In genomic region chr17:7626956-7627249, GRCh38 we compare ENCODE assay signal across 9 cellular contexts. TPM values are rescaled to one million over a fixed set of nuclear protein-coding genes. Genes with fewer than 3 reads are reported as not detected.
DNase-seq lines count a peak whose midpoint lies in the region; ATAC-seq and TF ChIP-seq lines count a peak whose summit lies in the region.
"Had no signal": no experiment of that assay in that cellular context is flagged by ENCODE, and none has a peak within 500 bp of the region (broad histone marks: within the 10 kb centered on the region; RNA-seq: fewer than 3 reads in every experiment).

No MANE protein-coding gene starts in this region.

- no peak for ATAC-seq in stimulated activated naive B cell treated with anti-CD40 and anti-IgM and Interleukin-4, amounts not matched to agents 10 μg/mL and 1 μg/mL and 100 μg/mL, for 72 hours (replicated peaks)

- peaks cover 10% of the 10 kb centered on the region; the same call in 1 of the 2 replicates for H3K4me1 Mint-ChIP-seq in HFFc6 (ENCODE audit: low read depth)
- H3K4me1 Mint-ChIP-seq in activated naive CD8-positive, alpha-beta T cell (ENCODE audit: low read depth) = peaks cover 13% of the 10 kb centered on the region
- H3K4me1 Mint-ChIP-seq in stimulated activated naive B cell treated with anti-CD40 and anti-IgM and Interleukin-4, amounts not matched to agents 10 μg/mL and 1 μg/mL and 100 μg/mL, for 72 hours = peaks cover 9 to 14% of the 10 kb centered on the region in 2 donors

- H3K4me3 Mint-ChIP-seq in HFFc6 = peak overlapping the region; percentile 91
- peak overlapping the region; percentile 90 for H3K4me3 Mint-ChIP-seq in activated naive CD8-positive, alpha-beta T cell
- H3K4me3 Mint-ChIP-seq in stimulated activated naive B cell treated with anti-CD40 and anti-IgM and Interleukin-4, amounts not matched to agents 10 μg/mL and 1 μg/mL and 100 μg/mL, for 72 hours = peak overlapping the region; percentile 90 to 98

- DNase-seq in HFFc6 (no peak), pons (ENCODE audit: low spot score) (no peak), NCI-H1105 treated with DMSO at 0.1 percent for 48 hours (lab: John Stamatoyannopoulos, UW) (no peak), nucleus accumbens (lab: John Stamatoyannopoulos, UW) (no peak), dedifferentiated amniotic fluid mesenchymal stem cell (ENCODE audit: extremely low spot score) (no peak)
- DNase-seq in stimulated activated naive B cell treated with anti-CD40 and anti-IgM and Interleukin-4, amounts not matched to agents 10 μg/mL and 1 μg/mL and 100 μg/mL, for 72 hours = no peak

- TF ChIP-seq CTCF in HFFc6 (IDR thresholded peaks at IDR 0.05) = no peak

- peak overlapping the region; percentile 82 for H3K27ac Mint-ChIP-seq in HFFc6
- H3K27ac Mint-ChIP-seq in activated naive CD8-positive, alpha-beta T cell = no peak overlapping the region
- H3K27ac Mint-ChIP-seq in stimulated activated naive B cell treated with anti-CD40 and anti-IgM and Interleukin-4, amounts not matched to agents 10 μg/mL and 1 μg/mL and 100 μg/mL, for 72 hours = peak overlapping the region; percentile 90

- peak overlapping the region; percentile 67 for H3K4me3 ChIP-seq in iPS-11a (ENCODE audit: low read depth, low read length)

- H3K36me3 Mint-ChIP-seq in HFFc6 (ENCODE audit: low read depth) = peaks cover 4% of the 10 kb centered on the region; the same call in 1 of the 2 replicates
- H3K36me3 Mint-ChIP-seq in activated naive CD8-positive, alpha-beta T cell = peaks cover 2% of the 10 kb centered on the region
- peaks cover 0 to 12% of the 10 kb centered on the region in 2 donors for H3K36me3 Mint-ChIP-seq in stimulated activated naive B cell treated with anti-CD40 and anti-IgM and Interleukin-4, amounts not matched to agents 10 μg/mL and 1 μg/mL and 100 μg/mL, for 72 hours

- peaks cover 3% of the 10 kb centered on the region for H3K27me3 Mint-ChIP-seq in HFFc6 (ENCODE audit: insufficient read depth)
- no peaks in the 10 kb centered on the region for H3K27me3 Mint-ChIP-seq in activated naive CD8-positive, alpha-beta T cell
- H3K27me3 Mint-ChIP-seq in stimulated activated naive B cell treated with anti-CD40 and anti-IgM and Interleukin-4, amounts not matched to agents 10 μg/mL and 1 μg/mL and 100 μg/mL, for 72 hours = no peaks in the 10 kb centered on the region

- no peaks in the 10 kb centered on the region for H3K9me3 Mint-ChIP-seq in HFFc6
- H3K9me3 Mint-ChIP-seq in activated naive CD8-positive, alpha-beta T cell (ENCODE audit: low read depth) = no peaks in the 10 kb centered on the region
- H3K9me3 Mint-ChIP-seq in stimulated activated naive B cell treated with anti-CD40 and anti-IgM and Interleukin-4, amounts not matched to agents 10 μg/mL and 1 μg/mL and 100 μg/mL, for 72 hours = no peaks in the 10 kb centered on the region

RNA-seq across cellular contexts. Expression of gene SAT2, which starts 0.7 kb away (rescaled TPM):
- total RNA-seq in HFFc6 (2021; fragmentation: NEBNext Ultra II Directional; extraction: Animal tissue kit (Norgen Biotek cat#: 25700)) = 10 to 100 TPM; 39.2 to 55.0 (median 43.5) TPM

RNA-seq across cellular contexts. Expression of gene SHBG, which starts 3.0 kb away (rescaled TPM):
- 1 to 10 TPM in 1 of 6 experiments, under 1 TPM in 5; 0.36 to 1.2 (median 0.79) TPM for total RNA-seq in HFFc6 (2021; fragmentation: NEBNext Ultra II Directional; extraction: Animal tissue kit (Norgen Biotek cat#: 25700))
- total RNA-seq: M059J had no signal

RNA-seq across cellular contexts. Expression of gene FXR2, which starts 12.2 kb away (rescaled TPM):
- 10 to 100 TPM; 49.3 to 62.3 (median 51.5) TPM for total RNA-seq in HFFc6 (2021; fragmentation: NEBNext Ultra II Directional; extraction: Animal tissue kit (Norgen Biotek cat#: 25700))

RNA-seq across cellular contexts. Expression of gene ATP1B2, which starts 23.8 kb away (rescaled TPM):
- total RNA-seq in HFFc6 (2021; fragmentation: NEBNext Ultra II Directional; extraction: Animal tissue kit (Norgen Biotek cat#: 25700)) = not detected

RNA-seq across cellular contexts. Expression of gene SOX15, which starts 37.0 kb away (rescaled TPM):
- total RNA-seq in HFFc6 (2021; fragmentation: NEBNext Ultra II Directional; extraction: Animal tissue kit (Norgen Biotek cat#: 25700)) = 1 to 10 TPM in 1 of 6 experiments, under 1 TPM in 5; 0.62 to 1.0 (median 0.81) TPM
- total RNA-seq: M059J had no signal
